24 cellular contexts compared by ENCODE assay signal in the genomic region with DNA sequence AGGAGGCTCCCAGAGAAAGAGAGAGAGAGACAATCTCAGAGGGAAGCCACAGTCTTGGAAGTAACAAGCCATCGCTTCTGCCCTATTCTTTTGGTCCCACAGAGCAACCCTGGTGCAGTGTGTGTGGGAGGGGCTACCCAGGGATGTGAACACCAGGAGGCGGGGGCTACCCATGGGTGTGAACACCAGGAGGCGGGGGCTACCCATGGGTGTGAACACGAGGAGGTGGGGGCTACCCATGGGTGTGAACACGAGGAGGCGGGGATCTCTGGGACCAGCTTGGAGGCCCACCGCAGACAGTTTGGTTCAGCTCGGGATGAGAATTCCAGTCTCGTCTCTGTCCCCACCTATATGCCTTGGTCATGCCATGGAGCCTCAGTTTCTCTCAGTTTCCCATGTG. TPM values are rescaled to one million over a fixed set of nuclear protein-coding genes. Genes with fewer than 3 reads are reported as not detected.
DNase-seq lines count a peak whose midpoint lies in the region; ATAC-seq, FAIRE-seq and TF ChIP-seq lines count a peak whose summit lies in the region.
"Had no signal": no experiment of that assay in that cellular context is flagged by ENCODE, and none has a peak within 500 bp of the region (broad histone marks: within the 10 kb centered on the region; RNA-seq: fewer than 3 reads in every experiment).

No MANE protein-coding gene starts in this region.

- H3K4me2 ChIP-seq in osteoblast (ENCODE audit: insufficient read depth, low read length) (no peak overlapping the region), hepatocyte (no peak overlapping the region)
- H3K4me2 ChIP-seq: BLaER1 treated with 17β-estradiol and CSF1 and Interleukin-3, amounts not matched to agents 10 nM and 100 nM had no signal

- no peaks in the 10 kb centered on the region for H4K20me1 ChIP-seq in osteoblast (ENCODE audit: insufficient read depth, low read length)
- no peaks in the 10 kb centered on the region for H4K20me1 ChIP-seq in hepatocyte (ENCODE audit: insufficient read depth, poor library complexity, severe bottlenecking)
- H4K20me1 ChIP-seq: BLaER1 treated with 17β-estradiol and CSF1 and Interleukin-3, amounts not matched to agents 10 nM and 100 nM had no signal

- H3K36me3 ChIP-seq in left ventricle myocardium inferior (no peaks in the 10 kb centered on the region), HEK293 (ENCODE audit: control insufficient read depth in 2 of 2, insufficient read depth in 1 of 2, low read length in 2 of 2) (no peaks in the 10 kb centered on the region), kidney (ENCODE audit: control insufficient read depth in 1 of 2, insufficient read depth in 2 of 2, low read length in 2 of 2) (no peaks in the 10 kb centered on the region), osteoblast (ENCODE audit: insufficient read depth, low read length) (no peaks in the 10 kb centered on the region), hepatocyte (replicated peaks; ENCODE audit: insufficient read depth, low read depth) (no peaks in the 10 kb centered on the region)
- H3K36me3 ChIP-seq: BLaER1 treated with 17β-estradiol and CSF1 and Interleukin-3, amounts not matched to agents 10 nM and 100 nM had no signal

- H2AFZ ChIP-seq in osteoblast (ENCODE audit: low read length) = no peak overlapping the region
- no peak overlapping the region for H2AFZ ChIP-seq in hepatocyte

- no peaks in the 10 kb centered on the region for H3K9me3 ChIP-seq in left ventricle myocardium inferior (replicated peaks)
- H3K9me3 ChIP-seq in HEK293 (ENCODE audit: control insufficient read depth, insufficient read depth, low read depth, low read length) = no peaks in the 10 kb centered on the region
- H3K9me3 ChIP-seq in kidney (ENCODE audit: control insufficient read depth in 1 of 2, low read length in 2 of 2) = no peaks in the 10 kb centered on the region
- H3K9me3 ChIP-seq in osteoblast (ENCODE audit: low read depth, low read length) = no peaks in the 10 kb centered on the region
- H3K9me3 ChIP-seq in hepatocyte (ENCODE audit: low read depth) = no peaks in the 10 kb centered on the region
- H3K9me3 ChIP-seq: BLaER1 treated with 17β-estradiol and CSF1 and Interleukin-3, amounts not matched to agents 10 nM and 100 nM; Caco-2 had no signal

- POLR2A ChIA-PET in HEK293 (lab: Yijun Ruan, JAX) = no interaction called here

- no peak overlapping the region for H3K27ac ChIP-seq in left ventricle myocardium inferior (replicated peaks)
- no peak overlapping the region for H3K27ac ChIP-seq in HEK293 (ENCODE audit: extremely low read depth, low read depth, low read length)
- no peak overlapping the region for H3K27ac ChIP-seq in kidney (ENCODE audit: low read depth in 2 of 2, low read length in 2 of 2)
- no peak overlapping the region for H3K27ac ChIP-seq in osteoblast (ENCODE audit: low read depth, low read length)
- no peak overlapping the region for H3K27ac ChIP-seq in hepatocyte
- H3K27ac ChIP-seq: BLaER1 treated with 17β-estradiol and CSF1 and Interleukin-3, amounts not matched to agents 10 nM and 100 nM; C4-2B had no signal

- intact Hi-C loops in left ventricle myocardium superior (cut with micrococcal nuclease) (no loop called here), left ventricle myocardium inferior (cut with micrococcal nuclease) (no loop called here), kidney (cut with DNase I) (no loop called here)

- no peak overlapping the region for H3K4me3 ChIP-seq in left ventricle myocardium inferior
- no peak overlapping the region for H3K4me3 ChIP-seq in HEK293 (ENCODE audit: low read depth, low read length)
- no peak overlapping the region for H3K4me3 ChIP-seq in kidney (ENCODE audit: low read length in 2 of 2)
- no peak overlapping the region for H3K4me3 ChIP-seq in osteoblast (ENCODE audit: insufficient read depth, low read length)
- H3K4me3 ChIP-seq in hepatocyte = no peak overlapping the region
- H3K4me3 ChIP-seq: BLaER1 treated with 17β-estradiol and CSF1 and Interleukin-3, amounts not matched to agents 10 nM and 100 nM had no signal

- H3K79me2 ChIP-seq in osteoblast (ENCODE audit: insufficient read depth, low read length) = no peaks in the 10 kb centered on the region
- no peaks in the 10 kb centered on the region for H3K79me2 ChIP-seq in hepatocyte

- TF ChIP-seq CTCF in left ventricle myocardium inferior (IDR thresholded peaks at IDR 0.05; ENCODE audit: borderline replicate concordance) (no peak), HEK293 (tag by site-specific recombination; IDR thresholded peaks at IDR 0.05) (no peak), kidney (IDR thresholded peaks at IDR 0.05; ENCODE audit: borderline replicate concordance, extremely low read depth, insufficient read depth) (no peak), osteoblast (IDR thresholded peaks at IDR 0.05; ENCODE audit: extremely low read depth, low read depth, low read length) (no peak), hepatocyte (IDR thresholded peaks at IDR 0.05; ENCODE audit: poor library complexity) (no peak)

- H3K9ac ChIP-seq in kidney (ENCODE audit: low read length in 2 of 2) = no peak overlapping the region
- H3K9ac ChIP-seq: BLaER1 treated with 17β-estradiol and CSF1 and Interleukin-3, amounts not matched to agents 10 nM and 100 nM had no signal

- no peaks in the 10 kb centered on the region for H3K27me3 ChIP-seq in left ventricle myocardium inferior (ENCODE audit: low read depth)
- H3K27me3 ChIP-seq in osteoblast (ENCODE audit: insufficient read depth, low read length) = peaks cover 6% of the 10 kb centered on the region
- no peaks in the 10 kb centered on the region for H3K27me3 ChIP-seq in hepatocyte
- H3K27me3 ChIP-seq: BLaER1 treated with 17β-estradiol and CSF1 and Interleukin-3, amounts not matched to agents 10 nM and 100 nM had no signal

- peak; percentile 20 for DNase-seq in left ventricle myocardium superior
- no peak for DNase-seq in left ventricle myocardium inferior
- peak; percentile 56 for DNase-seq in kidney
- DNase-seq in osteoblast (ENCODE audit: insufficient read length, low spot score, missing footprints) = peak; percentile 45
- DNase-seq in hepatocyte (ENCODE audit: low spot score) = no peak
- DNase-seq: 8988T; AML-193; Caco-2; Calu3; CD4-positive, alpha-beta T cell; CD8-positive, alpha-beta T cell; DMS79 treated with DMSO at 0.1 percent for 48 hours; GF-D8 had no signal

- 88% methylated on average over 8 of the region's 9 CpGs for WGBS in hepatocyte (ENCODE audit: low lambda C conversion rate, missing lambda C conversion rate)

- ATAC-seq in left ventricle myocardium superior (no peak), HG03469 (IDR thresholded peaks at IDR 0.05; ENCODE audit: unreplicated experiment) (no peak)
- ATAC-seq: CD8-positive, alpha-beta T cell had no signal

- H3K4me1 ChIP-seq in left ventricle myocardium inferior (peaks cover 25% of the 10 kb centered on the region), HEK293 (ENCODE audit: control insufficient read depth, insufficient read depth, low read length) (no peaks in the 10 kb centered on the region), kidney (ENCODE audit: control insufficient read depth in 1 of 2, insufficient read depth in 1 of 2, low read depth in 1 of 2, low read length in 2 of 2) (peaks cover 0 to 2% of the 10 kb centered on the region in 2 donors), osteoblast (ENCODE audit: insufficient read depth, low read length) (peaks cover 3% of the 10 kb centered on the region), hepatocyte (ENCODE audit: insufficient read depth) (no peaks in the 10 kb centered on the region)
- H3K4me1 ChIP-seq: Caco-2 had no signal

- no peak for FAIRE-seq in kidney (lab: Jason Lieb, UNC)
- FAIRE-seq: A204.1, D721Med, G401.6, GM12891, GM19239 had no signal

- no peaks in the 10 kb centered on the region for H3K9me2 ChIP-seq in hepatocyte (replicated peaks; ENCODE audit: insufficient read depth)

- CTCF ChIA-PET in HEK293 (lab: Yijun Ruan, JAX) = interaction anchor here (0.7 to 1.0 kb wide), 2 partner anchors 16 to 74 kb away, joined by 3 to 4 read pairs; no protein-coding TSS in a partner anchor

TF ChIP-seq in HEK293, 187 proteins besides CTCF, POLR2A, EP300 and RAD21:
- 0 out of 2 replicates have a peak, but pooled peaks have one; percentile 7 for TF ChIP-seq ZFHX2 (tag by site-specific recombination; conservative IDR thresholded peaks at IDR 0.05)
- TF ChIP-seq KLF16 (tag by site-specific recombination; IDR thresholded peaks at IDR 0.05) = no peak

RNA-seq across cellular contexts. Expression of a gene that starts 44.9 kb away (rescaled TPM):
- total RNA-seq in left ventricle myocardium superior = 7.3 TPM
- total RNA-seq in left ventricle myocardium inferior = 5.5 TPM
- 8.6 TPM for total RNA-seq in kidney
- polyA plus RNA-seq in kidney (ENCODE audit: insufficient read depth, low read depth, low replicate concordance) = 0.99 TPM
- under 0.01 TPM in 2 replicates for total RNA-seq in osteoblast
- total RNA-seq in hepatocyte = 0.20 and 0.50 TPM in 2 replicates
- 0.54 and 2.7 TPM in 2 replicates for polyA plus RNA-seq in hepatocyte
- total RNA-seq: B cell; Calu3; CD4-positive, alpha-beta T cell; CD8-positive, alpha-beta T cell had no signal
- polyA plus RNA-seq: BJ had no signal

Comparison
In these comparisons a context has a peak if more than half of its experiments do, and no peak if none do; other contexts are left out.
1. DNase-seq: peak in left ventricle myocardium superior (single experiment), kidney (single experiment) and osteoblast (single experiment); none in left ventricle myocardium inferior (single experiment) and hepatocyte (single experiment).